ENCODE assay signal across 27 cellular contexts in genomic region chr2:135587958-135588357, GRCh38. TPM values are rescaled to one million over a fixed set of nuclear protein-coding genes. Genes with fewer than 3 reads are reported as not detected.
DNase-seq lines count a peak whose midpoint lies in the region; ATAC-seq and TF ChIP-seq lines count a peak whose summit lies in the region.
"Had no signal": no experiment of that assay in that cellular context is flagged by ENCODE, and none has a peak within 500 bp of the region (broad histone marks: within the 10 kb centered on the region; RNA-seq: fewer than 3 reads in every experiment).

No MANE protein-coding gene starts in this region.

- H3K9me3 ChIP-seq in endodermal cell (ENCODE audit: control insufficient read depth, low read length): peaks cover 26% of the 10 kb centered on the region
- H3K9me3 ChIP-seq: body of pancreas, SK-N-SH, tibial artery had no signal

- H3K4me1 ChIP-seq in endodermal cell (ENCODE audit: control insufficient read depth, insufficient read depth, low read length): no peaks in the 10 kb centered on the region
- H3K4me1 ChIP-seq: body of pancreas, tibial artery had no signal

- H3K4me3 ChIP-seq in endodermal cell (ENCODE audit: low read length): no peak overlapping the region
- H3K4me3 ChIP-seq: body of pancreas, heart right ventricle, tibial artery had no signal

- ATAC-seq in stimulated activated effector memory CD8-positive, alpha-beta T cell treated with anti-CD3 and anti-CD28 coated beads, Interleukin-12 subunit alpha, Interleukin-12 subunit beta, amount 100 ng/mL, for 72 hours: no peak
- no peak for ATAC-seq in GM18502 (IDR thresholded peaks at IDR 0.05; ENCODE audit: poor library complexity, unreplicated experiment)
- ATAC-seq: activated naive CD8-positive, alpha-beta T cell treated with anti-CD3 and anti-CD28 coated beads, Interleukin-2, amount 50 U/mL, for 24 hours; body of pancreas; HCT116; heart right ventricle; right cardiac atrium had no signal

- H3K27ac Mint-ChIP-seq in activated naive CD4-positive, alpha-beta T cell treated with anti-CD3 and anti-CD28 coated beads, Interleukin-2, amount 50 U/mL, for 24 hours: peak overlapping the region; percentile 66
- peak overlapping the region; percentile 9 for H3K27ac Mint-ChIP-seq in endodermal cell
- peak overlapping the region; percentile 1 for H3K27ac Mint-ChIP-seq in stimulated activated effector memory CD8-positive, alpha-beta T cell treated with anti-CD3 and anti-CD28 coated beads, Interleukin-12 subunit alpha, Interleukin-12 subunit beta, amount 100 ng/mL, for 72 hours
- H3K27ac Mint-ChIP-seq: activated naive CD8-positive, alpha-beta T cell treated with anti-CD3 and anti-CD28 coated beads, Interleukin-2, amount 50 U/mL, for 24 hours had no signal

- no peak for DNase-seq in activated naive CD4-positive, alpha-beta T cell (lab: John Stamatoyannopoulos, UW)
- DNase-seq in NAMALWA (ENCODE audit: low spot score) (peak; percentile 19), endodermal cell (no peak), posterior cingulate gyrus (no peak), T-helper 1 cell (no peak)
- no peak for DNase-seq in stimulated activated effector memory CD8-positive, alpha-beta T cell treated with anti-CD3 and anti-CD28 coated beads, Interleukin-12 subunit alpha, Interleukin-12 subunit beta, amount 100 ng/mL, for 72 hours (ENCODE audit: low spot score in 2 of 2)
- DNase-seq: activated CD8-positive, alpha-beta memory T cell treated with anti-CD3 and anti-CD28 coated beads, Interleukin-2, amount 50 U/mL, for 4 hours; activated naive CD8-positive, alpha-beta T cell treated with anti-CD3 and anti-CD28 coated beads, Interleukin-2, amount 50 U/mL, for 24 hours; AML-193; body of pancreas; DMS79 treated with DMSO at 0.1 percent for 48 hours; effector CD8-positive, alpha-beta T cell; foreskin fibroblast; heart right ventricle; mammary epithelial cell; NCI-H1417; NCI-H2081; NCI-H82; right cardiac atrium; SK-N-SH; stimulated activated CD4-positive, alpha-beta T cell treated with anti-CD3 and anti-CD28 coated beads, Interleukin-4, amount 100 ng/mL, for 24 hours; stimulated activated naive CD4-positive, alpha-beta T cell treated with Interleukin-2 at 50 U/mL for 16 hours; tibial artery had no signal

- no peak overlapping the region for H3K4me3 Mint-ChIP-seq in activated naive CD4-positive, alpha-beta T cell treated with anti-CD3 and anti-CD28 coated beads, Interleukin-2, amount 50 U/mL, for 24 hours
- H3K4me3 Mint-ChIP-seq in endodermal cell: no peak overlapping the region
- H3K4me3 Mint-ChIP-seq in stimulated activated effector memory CD8-positive, alpha-beta T cell treated with anti-CD3 and anti-CD28 coated beads, Interleukin-12 subunit alpha, Interleukin-12 subunit beta, amount 100 ng/mL, for 72 hours: no peak overlapping the region
- H3K4me3 Mint-ChIP-seq: activated naive CD8-positive, alpha-beta T cell treated with anti-CD3 and anti-CD28 coated beads, Interleukin-2, amount 50 U/mL, for 24 hours had no signal

- intact Hi-C loops in posterior cingulate gyrus (cut with DNase I): loop anchor here (10.0 kb wide), 1 partner anchor 127 kb away; no protein-coding TSS in a partner anchor

- H3K27ac ChIP-seq in endodermal cell (ENCODE audit: low read depth, low read length): no peak overlapping the region
- H3K27ac ChIP-seq: body of pancreas, heart right ventricle, tibial artery, VCaP had no signal

- H3K36me3 Mint-ChIP-seq in activated naive CD4-positive, alpha-beta T cell treated with anti-CD3 and anti-CD28 coated beads, Interleukin-2, amount 50 U/mL, for 24 hours: no peaks in the 10 kb centered on the region
- H3K36me3 Mint-ChIP-seq in endodermal cell (ENCODE audit: low read depth): peaks cover 21% of the 10 kb centered on the region
- H3K36me3 Mint-ChIP-seq in stimulated activated effector memory CD8-positive, alpha-beta T cell treated with anti-CD3 and anti-CD28 coated beads, Interleukin-12 subunit alpha, Interleukin-12 subunit beta, amount 100 ng/mL, for 72 hours: no peaks in the 10 kb centered on the region

- peaks cover 11% of the 10 kb centered on the region for H3K36me3 ChIP-seq in endodermal cell (ENCODE audit: control insufficient read depth, insufficient read depth, low read length)
- H3K36me3 ChIP-seq: heart right ventricle, tibial artery had no signal

- 85 to 93% methylated on average over 1 of the region's 1 CpG for WGBS in endodermal cell (ENCODE audit: insufficient coverage in 1 of 2, insufficient read length in 1 of 2), 2 experiments

- TF ChIP-seq CTCF in endodermal cell (conservative IDR thresholded peaks at IDR 0.05): no peak

- H3K9me3 Mint-ChIP-seq in activated naive CD4-positive, alpha-beta T cell treated with anti-CD3 and anti-CD28 coated beads, Interleukin-2, amount 50 U/mL, for 24 hours: no peaks in the 10 kb centered on the region
- H3K9me3 Mint-ChIP-seq in endodermal cell: peaks cover 20% of the 10 kb centered on the region
- no peaks in the 10 kb centered on the region for H3K9me3 Mint-ChIP-seq in stimulated activated effector memory CD8-positive, alpha-beta T cell treated with anti-CD3 and anti-CD28 coated beads, Interleukin-12 subunit alpha, Interleukin-12 subunit beta, amount 100 ng/mL, for 72 hours

- H3K27me3 ChIP-seq in endodermal cell (ENCODE audit: control insufficient read depth, insufficient read depth, low read length, poor library complexity, severe bottlenecking): no peaks in the 10 kb centered on the region
- H3K27me3 ChIP-seq: body of pancreas, heart right ventricle, tibial artery had no signal

- H3K9ac ChIP-seq in endodermal cell (ENCODE audit: extremely low read depth, low read length, poor library complexity, severe bottlenecking): no peak overlapping the region
- H3K9ac ChIP-seq: SK-N-SH had no signal

- no peaks in the 10 kb centered on the region for H3K27me3 Mint-ChIP-seq in activated naive CD4-positive, alpha-beta T cell treated with anti-CD3 and anti-CD28 coated beads, Interleukin-2, amount 50 U/mL, for 24 hours
- H3K27me3 Mint-ChIP-seq in endodermal cell (ENCODE audit: insufficient read depth): no peaks in the 10 kb centered on the region
- H3K27me3 Mint-ChIP-seq: activated naive CD8-positive, alpha-beta T cell treated with anti-CD3 and anti-CD28 coated beads, Interleukin-2, amount 50 U/mL, for 24 hours had no signal

- peaks cover 57% of the 10 kb centered on the region for H3K4me1 Mint-ChIP-seq in activated naive CD4-positive, alpha-beta T cell treated with anti-CD3 and anti-CD28 coated beads, Interleukin-2, amount 50 U/mL, for 24 hours
- peaks cover 9% of the 10 kb centered on the region for H3K4me1 Mint-ChIP-seq in endodermal cell
- peaks cover 9% of the 10 kb centered on the region for H3K4me1 Mint-ChIP-seq in stimulated activated effector memory CD8-positive, alpha-beta T cell treated with anti-CD3 and anti-CD28 coated beads, Interleukin-12 subunit alpha, Interleukin-12 subunit beta, amount 100 ng/mL, for 72 hours

RNA-seq across cellular contexts. Expression of gene R3HDM1, which starts 56.7 kb away (rescaled TPM):
- 10 to 100 TPM; 52.6 to 67.0 TPM for total RNA-seq in endodermal cell
- 51.1 TPM for polyA plus RNA-seq in endodermal cell (2013, experiment 1 of 2)
- 54.7 TPM for polyA plus RNA-seq in endodermal cell (2013, experiment 2 of 2)

RNA-seq across cellular contexts. Expression of gene ZRANB3, which starts 56.9 kb away (rescaled TPM):
- 10 to 100 TPM; 17.2 to 20.7 TPM for total RNA-seq in endodermal cell
- polyA plus RNA-seq in endodermal cell (2013, experiment 1 of 2): 12.4 TPM
- 9.9 TPM for polyA plus RNA-seq in endodermal cell (2013, experiment 2 of 2)

Comparison
In these comparisons a context has a peak if more than half of its experiments do, and no peak if none do; other contexts are left out.
1. H3K27ac Mint-ChIP-seq: peak in every context shown above with its lines; median percentile 66 in activated naive CD4-positive, alpha-beta T cell treated with anti-CD3 and anti-CD28 coated beads, Interleukin-2, amount 50 U/mL, for 24 hours; 9 in endodermal cell; 1 in stimulated activated effector memory CD8-positive, alpha-beta T cell treated with anti-CD3 and anti-CD28 coated beads, Interleukin-12 subunit alpha, Interleukin-12 subunit beta, amount 100 ng/mL, for 72 hours.